ENCODE assay signal across 17 cellular contexts in genomic region chr4:139956436-139957107, GRCh38.
DNase-seq lines count a peak whose midpoint lies in the region; ATAC-seq and TF ChIP-seq lines count a peak whose summit lies in the region.
"Had no signal": no experiment of that assay in that cellular context is flagged by ENCODE, and none has a peak within 500 bp of the region (broad histone marks: within the 10 kb centered on the region; RNA-seq: fewer than 3 reads in every experiment).

No MANE protein-coding gene starts in this region.

- no peaks in the 10 kb centered on the region for H3K9me2 ChIP-seq in DOHH2 (replicated peaks; ENCODE audit: control insufficient read depth, low read length)

- POLR2A ChIA-PET in naive thymus-derived CD8-positive, alpha-beta T cell (lab: Charles Lee), result no interaction called here

- H3K79me2 ChIP-seq in DOHH2 (ENCODE audit: control insufficient read depth, low read length), result peaks cover 2% of the 10 kb centered on the region; the same call in 1 of the 2 replicates

- no peaks in the 10 kb centered on the region for H3K9me3 ChIP-seq in DOHH2 (ENCODE audit: control insufficient read depth, insufficient read depth, low read length)
- H3K9me3 ChIP-seq: BE2C, SJSA1 had no signal

- peak overlapping the region; percentile 23 for H3K4me2 ChIP-seq in DOHH2 (ENCODE audit: low read length)

- intact Hi-C loops in left cardiac atrium (cut with DNase I), result no loop called here

- no peaks in the 10 kb centered on the region for H3K27me3 ChIP-seq in DOHH2 (ENCODE audit: control insufficient read depth, low read length)
- H3K27me3 ChIP-seq: BE2C, SJSA1 had no signal

- H3K27ac ChIP-seq in DOHH2 (ENCODE audit: low read depth, low read length), result no peak overlapping the region
- H3K27ac ChIP-seq: SJSA1 had no signal

- no peak for TF ChIP-seq CTCF in DOHH2 (IDR thresholded peaks at IDR 0.05; ENCODE audit: low read depth, low read length, poor library complexity, severe bottlenecking)
- TF ChIP-seq CTCF in brain (conservative IDR thresholded peaks at IDR 0.05), result no peak

- DNase-seq in left cardiac atrium, result no peak
- peak; percentile 74 for DNase-seq in putamen (ENCODE audit: low spot score)
- DNase-seq in naive thymus-derived CD8-positive, alpha-beta T cell, result no peak
- no peak for DNase-seq in T1000 (lab: John Stamatoyannopoulos, UW)
- DNase-seq: activated B cell treated with CpG ODN at 0.5 μM for 24 hours; BE2C; DND-41; left colon; NCI-H1930; NCI-H774; stimulated activated CD4-positive, alpha-beta T cell treated with anti-CD3 and anti-CD28 coated beads, Interleukin-15, amount 100 ng/mL, for 24 hours had no signal

- H3F3A ChIP-seq in DOHH2 (ENCODE audit: control insufficient read depth, insufficient read depth), result no peaks in the 10 kb centered on the region

- H3K36me3 ChIP-seq in DOHH2 (ENCODE audit: control insufficient read depth, low read length), result no peaks in the 10 kb centered on the region
- H3K36me3 ChIP-seq: BE2C, SJSA1 had no signal

- peak overlapping the region; percentile 19 to 87 (median 75) for H3K27ac Mint-ChIP-seq in brain
- H3K27ac Mint-ChIP-seq in naive thymus-derived CD8-positive, alpha-beta T cell, result no peak overlapping the region
- H3K27ac Mint-ChIP-seq: activated B cell treated with CpG ODN at 0.5 μM for 24 hours; activated naive CD8-positive, alpha-beta T cell had no signal

- no peaks in the 10 kb centered on the region for H3K36me3 Mint-ChIP-seq in brain
- H3K36me3 Mint-ChIP-seq in naive thymus-derived CD8-positive, alpha-beta T cell, result no peaks in the 10 kb centered on the region
- H3K36me3 Mint-ChIP-seq: activated naive CD8-positive, alpha-beta T cell had no signal

- no peaks in the 10 kb centered on the region for H3K27me3 Mint-ChIP-seq in brain
- H3K27me3 Mint-ChIP-seq in naive thymus-derived CD8-positive, alpha-beta T cell, result peaks cover 0 to 1% (median 0%) of the 10 kb centered on the region in 5 donors
- H3K27me3 Mint-ChIP-seq: activated naive CD8-positive, alpha-beta T cell had no signal

- H3K4me1 ChIP-seq in DOHH2 (ENCODE audit: control insufficient read depth, low read length), result peaks cover 32% of the 10 kb centered on the region

- no peaks in the 10 kb centered on the region for H4K20me1 ChIP-seq in DOHH2 (ENCODE audit: control insufficient read depth, insufficient read depth, low read depth, low read length)

- H3K9me3 Mint-ChIP-seq in brain, result no peaks in the 10 kb centered on the region
- H3K9me3 Mint-ChIP-seq in naive thymus-derived CD8-positive, alpha-beta T cell, result no peaks in the 10 kb centered on the region
- H3K9me3 Mint-ChIP-seq: activated B cell treated with CpG ODN at 0.5 μM for 24 hours had no signal

- H3K4me3 ChIP-seq in DOHH2 (ENCODE audit: low read length), result no peak overlapping the region
- H3K4me3 ChIP-seq: SJSA1 had no signal

- peak; percentile 65 to 84 for ATAC-seq in left cardiac atrium
- ATAC-seq in naive thymus-derived CD8-positive, alpha-beta T cell, result no peak
- ATAC-seq in GM19452 (IDR thresholded peaks at IDR 0.05; ENCODE audit: unreplicated experiment), result no peak
- no peak for ATAC-seq in HG03521 (IDR thresholded peaks at IDR 0.05; ENCODE audit: unreplicated experiment)
- ATAC-seq: left colon had no signal

- H3K4me1 Mint-ChIP-seq in brain, result peaks cover 58% of the 10 kb centered on the region
- peaks cover 0 to 4% (median 2%) of the 10 kb centered on the region in 4 donors for H3K4me1 Mint-ChIP-seq in naive thymus-derived CD8-positive, alpha-beta T cell

- peak overlapping the region in 3 of 5 experiments; percentile 27 to 42 (median 39) for H3K4me3 Mint-ChIP-seq in brain
- no peak overlapping the region for H3K4me3 Mint-ChIP-seq in naive thymus-derived CD8-positive, alpha-beta T cell
- H3K4me3 Mint-ChIP-seq: activated B cell treated with CpG ODN at 0.5 μM for 24 hours; activated naive CD8-positive, alpha-beta T cell had no signal

Comparison
In these comparisons a context has a peak if more than half of its experiments do, and no peak if none do; other contexts are left out.
1. H3K27ac Mint-ChIP-seq: peak in brain (5 of 5); none in naive thymus-derived CD8-positive, alpha-beta T cell (0 of 10).
2. H3K4me3 Mint-ChIP-seq: peak in brain (3 of 5); none in naive thymus-derived CD8-positive, alpha-beta T cell (0 of 10).
3. ATAC-seq: peak in left cardiac atrium (2 of 2); none in naive thymus-derived CD8-positive, alpha-beta T cell (0 of 2), GM19452 (single experiment) and HG03521 (single experiment).